In genomic region chr3:39718674-39719595, GRCh38 we compare ENCODE assay signal across 1 cellular context.
TF ChIP-seq lines count a peak whose summit lies in the region.

No MANE protein-coding gene starts in this region.

TF ChIP-seq in SK-N-SH treated with all-trans-retinoic acid at 6 μM for 48 hours, 23 proteins besides CTCF, POLR2A, EP300 and RAD21 (continued from another document):
- TF ChIP-seq ZNF70 (CRISPR knock-in tag; IDR thresholded peaks at IDR 0.05) (no peak), ZNF8 (CRISPR knock-in tag; IDR thresholded peaks at IDR 0.05) (no peak), RARB (CRISPR knock-in tag; IDR thresholded peaks at IDR 0.05) (no peak), ARNTL (CRISPR knock-in tag; IDR thresholded peaks at IDR 0.05; ENCODE audit: borderline replicate concordance, low read depth) (no peak), PPARA (CRISPR knock-in tag; IDR thresholded peaks at IDR 0.05; ENCODE audit: borderline replicate concordance) (no peak), TCF4 (CRISPR knock-in tag; IDR thresholded peaks at IDR 0.05; ENCODE audit: borderline replicate concordance) (no peak)
